Comparison of ENCODE assay signal across 1 cellular context in genomic region chr3:10470120-10470665, GRCh38.
TF ChIP-seq lines count a peak whose summit lies in the region.

No MANE protein-coding gene starts in this region.

TF ChIP-seq in HepG2, 621 proteins besides CTCF, POLR2A, EP300 and RAD21 (continued from another document):
- TF ChIP-seq, protein P1, sequence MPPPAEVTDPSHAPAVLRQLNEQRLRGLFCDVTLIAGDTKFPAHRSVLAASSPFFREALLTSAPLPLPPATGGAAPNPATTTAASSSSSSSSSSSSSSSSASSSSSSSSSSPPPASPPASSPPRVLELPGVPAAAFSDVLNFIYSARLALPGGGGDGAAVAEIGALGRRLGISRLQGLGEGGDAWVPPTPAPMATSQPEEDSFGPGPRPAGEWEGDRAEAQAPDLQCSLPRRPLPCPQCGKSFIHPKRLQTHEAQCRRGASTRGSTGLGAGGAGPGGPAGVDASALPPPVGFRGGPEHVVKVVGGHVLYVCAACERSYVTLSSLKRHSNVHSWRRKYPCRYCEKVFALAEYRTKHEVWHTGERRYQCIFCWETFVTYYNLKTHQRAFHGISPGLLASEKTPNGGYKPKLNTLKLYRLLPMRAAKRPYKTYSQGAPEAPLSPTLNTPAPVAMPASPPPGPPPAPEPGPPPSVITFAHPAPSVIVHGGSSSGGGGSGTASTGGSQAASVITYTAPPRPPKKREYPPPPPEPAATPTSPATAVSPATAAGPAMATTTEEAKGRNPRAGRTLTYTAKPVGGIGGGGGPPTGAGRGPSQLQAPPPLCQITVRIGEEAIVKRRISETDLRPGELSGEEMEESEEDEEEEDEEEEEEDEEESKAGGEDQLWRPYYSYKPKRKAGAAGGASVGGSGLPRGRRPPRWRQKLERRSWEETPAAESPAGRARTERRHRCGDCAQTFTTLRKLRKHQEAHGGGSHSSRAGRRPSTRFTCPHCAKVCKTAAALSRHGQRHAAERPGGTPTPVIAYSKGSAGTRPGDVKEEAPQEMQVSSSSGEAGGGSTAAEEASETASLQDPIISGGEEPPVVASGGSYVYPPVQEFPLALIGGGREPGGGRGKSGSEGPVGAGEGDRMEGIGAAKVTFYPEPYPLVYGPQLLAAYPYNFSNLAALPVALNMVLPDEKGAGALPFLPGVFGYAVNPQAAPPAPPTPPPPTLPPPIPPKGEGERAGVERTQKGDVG (CRISPR knock-in tag; IDR thresholded peaks at IDR 0.05; ENCODE audit: borderline replicate concordance), result no peak
- TF ChIP-seq, protein P2, sequence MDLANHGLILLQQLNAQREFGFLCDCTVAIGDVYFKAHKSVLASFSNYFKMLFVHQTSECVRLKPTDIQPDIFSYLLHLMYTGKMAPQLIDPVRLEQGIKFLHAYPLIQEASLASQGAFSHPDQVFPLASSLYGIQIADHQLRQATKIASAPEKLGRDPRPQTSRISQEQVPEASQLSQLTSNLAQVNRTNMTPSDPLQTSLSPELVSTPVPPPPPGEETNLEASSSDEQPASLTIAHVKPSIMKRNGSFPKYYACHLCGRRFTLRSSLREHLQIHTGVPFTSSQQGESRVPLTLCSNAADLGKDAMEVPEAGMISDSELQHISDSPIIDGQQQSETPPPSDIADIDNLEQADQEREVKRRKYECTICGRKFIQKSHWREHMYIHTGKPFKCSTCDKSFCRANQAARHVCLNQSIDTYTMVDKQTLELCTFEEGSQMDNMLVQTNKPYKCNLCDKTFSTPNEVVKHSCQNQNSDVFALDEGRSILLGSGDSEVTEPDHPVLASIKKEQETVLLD (CRISPR knock-in tag; IDR thresholded peaks at IDR 0.05; ENCODE audit: low read depth), result no peak
- TF ChIP-seq ZNF18 (CRISPR knock-in tag; IDR thresholded peaks at IDR 0.05; ENCODE audit: insufficient replicate concordance) (no peak), SP5 (CRISPR knock-in tag; IDR thresholded peaks at IDR 0.05; ENCODE audit: borderline replicate concordance, low read depth) (no peak), ZNF557 (CRISPR knock-in tag; IDR thresholded peaks at IDR 0.05) (no peak), ZNF354B (CRISPR knock-in tag; IDR thresholded peaks at IDR 0.05) (no peak), ZNF652 (CRISPR knock-in tag; IDR thresholded peaks at IDR 0.05; ENCODE audit: borderline replicate concordance, low read depth) (peak; percentile 88), PAXIP1 (CRISPR knock-in tag; conservative IDR thresholded peaks at IDR 0.05) (no peak), ZIK1 (CRISPR knock-in tag; IDR thresholded peaks at IDR 0.05; ENCODE audit: borderline replicate concordance, low read depth) (no peak), HCFC1 (IDR thresholded peaks at IDR 0.05; ENCODE audit: low read depth, low read length) (no peak), ZNF572 (CRISPR knock-in tag; IDR thresholded peaks at IDR 0.05) (0 out of 2 replicates have a peak, but pooled peaks have one; percentile 28), SNAPC5 (CRISPR knock-in tag; IDR thresholded peaks at IDR 0.05; ENCODE audit: borderline replicate concordance) (no peak), TRIM24 (CRISPR knock-in tag; IDR thresholded peaks at IDR 0.05) (no peak), KAT2B (IDR thresholded peaks at IDR 0.05; ENCODE audit: borderline replicate concordance, low read depth, low read length) (no peak)
